In the genomic region with DNA sequence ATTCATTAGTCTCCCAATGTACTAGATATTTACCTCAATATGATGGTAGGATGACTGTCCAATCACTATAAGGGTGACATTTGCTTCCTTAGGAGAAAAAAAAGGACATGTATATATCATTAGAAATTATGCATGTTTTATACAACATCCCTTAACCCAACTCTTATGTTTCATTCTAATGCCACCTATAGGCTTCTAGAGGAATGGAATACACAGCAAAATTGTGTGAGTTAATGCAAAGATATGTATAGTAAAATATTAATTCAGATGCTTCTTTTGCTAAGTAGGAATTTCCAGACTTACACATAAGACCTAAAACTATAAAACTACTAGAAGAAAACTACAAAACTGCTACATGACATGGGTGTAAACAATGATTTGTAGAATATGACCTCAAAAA, we compare ENCODE assay signal across 9 cellular contexts. TPM values are rescaled to one million over a fixed set of nuclear protein-coding genes. Genes with fewer than 3 reads are reported as not detected.
DNase-seq lines count a peak whose midpoint lies in the region; ATAC-seq and TF ChIP-seq lines count a peak whose summit lies in the region.
"Had no signal": no experiment of that assay in that cellular context is flagged by ENCODE, and none has a peak within 500 bp of the region (broad histone marks: within the 10 kb centered on the region; RNA-seq: fewer than 3 reads in every experiment).

No MANE protein-coding gene starts in this region.

- CTCF ChIA-PET in activated CD8-positive, alpha-beta T cell treated with anti-CD3 and anti-CD28 coated beads for 36 hours (lab: Charles Lee): interaction anchor here (0.7 to 1.8 kb wide), 3 partner anchors 18 to 324 kb away, joined by 3 to 5 read pairs (median 3); no protein-coding TSS in a partner anchor
- CTCF ChIA-PET in activated CD8-positive, alpha-beta T cell treated with anti-CD3 and anti-CD28 coated beads, Interleukin-2, amount 10 ng/mL, durations not matched to agents 7 days and 5 days (lab: Charles Lee): no interaction called here

- H3K4me3 ChIP-seq in tibial nerve: no peak overlapping the region

- peaks cover 0 to 23% (median 6%) of the 10 kb centered on the region in 4 donors for H3K4me1 ChIP-seq in tibial nerve

- peaks cover 0 to 69% (median 0%) of the 10 kb centered on the region in 3 donors for H3K36me3 ChIP-seq in tibial nerve

- H3K36me3 Mint-ChIP-seq in activated CD8-positive, alpha-beta T cell treated with anti-CD3 and anti-CD28 coated beads for 36 hours (ENCODE audit: low read depth): peaks cover 3% of the 10 kb centered on the region
- no peaks in the 10 kb centered on the region for H3K36me3 Mint-ChIP-seq in activated CD8-positive, alpha-beta T cell treated with anti-CD3 and anti-CD28 coated beads, Interleukin-2, amount 10 ng/mL, durations not matched to agents 7 days and 5 days (ENCODE audit: low read depth)

- no peaks in the 10 kb centered on the region for H3K27me3 ChIP-seq in tibial nerve

- H3K27ac Mint-ChIP-seq in activated CD8-positive, alpha-beta T cell treated with anti-CD3 and anti-CD28 coated beads for 36 hours: no peak overlapping the region
- no peak overlapping the region for H3K27ac Mint-ChIP-seq in activated CD8-positive, alpha-beta T cell treated with anti-CD3 and anti-CD28 coated beads, Interleukin-2, amount 10 ng/mL, durations not matched to agents 7 days and 5 days

- TF ChIP-seq CTCF in activated CD8-positive, alpha-beta T cell treated with anti-CD3 and anti-CD28 coated beads for 36 hours (IDR thresholded peaks at IDR 0.05): peak; percentile 32
- peak in 1 of 5 experiments; percentile 24 for TF ChIP-seq CTCF in tibial nerve (IDR thresholded peaks at IDR 0.05)

- no peaks in the 10 kb centered on the region for H3K9me3 Mint-ChIP-seq in activated CD8-positive, alpha-beta T cell treated with anti-CD3 and anti-CD28 coated beads for 36 hours
- H3K9me3 Mint-ChIP-seq in activated CD8-positive, alpha-beta T cell treated with anti-CD3 and anti-CD28 coated beads, Interleukin-2, amount 10 ng/mL, durations not matched to agents 7 days and 5 days (ENCODE audit: insufficient read depth): no peaks in the 10 kb centered on the region

- H3K4me1 Mint-ChIP-seq in activated CD8-positive, alpha-beta T cell treated with anti-CD3 and anti-CD28 coated beads for 36 hours (ENCODE audit: low read depth): peaks cover 12% of the 10 kb centered on the region
- peaks cover 13% of the 10 kb centered on the region for H3K4me1 Mint-ChIP-seq in activated CD8-positive, alpha-beta T cell treated with anti-CD3 and anti-CD28 coated beads, Interleukin-2, amount 10 ng/mL, durations not matched to agents 7 days and 5 days (ENCODE audit: low read depth)

- no peak for DNase-seq in activated CD8-positive, alpha-beta T cell treated with anti-CD3 and anti-CD28 coated beads for 36 hours
- DNase-seq in activated CD8-positive, alpha-beta T cell treated with anti-CD3 and anti-CD28 coated beads, Interleukin-2, amount 10 ng/mL, durations not matched to agents 7 days and 5 days: no peak
- DNase-seq in NCI-H345 treated with DMSO at 0.1 percent for 48 hours (lab: John Stamatoyannopoulos, UW; ENCODE audit: unreplicated experiment) (peak; percentile 14), dermis blood vessel endothelial cell (peak; percentile 42), superior temporal gyrus (ENCODE audit: extremely low spot score) (peak; percentile 42), tibial nerve (ENCODE audit: low spot score in 2 of 2) (no peak)
- DNase-seq: activated T-cell treated with anti-CD3 and anti-CD28 coated beads, Interleukin-2, amount 50 U/mL, for 1 hour had no signal

- H3K9me3 ChIP-seq in tibial nerve: no peaks in the 10 kb centered on the region

- POLR2A ChIA-PET in activated CD8-positive, alpha-beta T cell treated with anti-CD3 and anti-CD28 coated beads for 36 hours (lab: Charles Lee): interaction anchor here (0.8 kb wide), 1 partner anchor 86 kb away, joined by 3 read pairs; no protein-coding TSS in a partner anchor
- POLR2A ChIA-PET in activated CD8-positive, alpha-beta T cell treated with anti-CD3 and anti-CD28 coated beads, Interleukin-2, amount 10 ng/mL, durations not matched to agents 7 days and 5 days (lab: Charles Lee): no interaction called here

- no peak overlapping the region for H3K27ac ChIP-seq in tibial nerve

- intact Hi-C loops in activated CD8-positive, alpha-beta T cell treated with anti-CD3 and anti-CD28 coated beads for 36 hours (cut with micrococcal nuclease): loop anchor here (5.0 kb wide), 2 partner anchors 204 to 324 kb away; no protein-coding TSS in a partner anchor

- TF ChIP-seq EP300 in tibial nerve (IDR thresholded peaks at IDR 0.05): no peak

- H3K27me3 Mint-ChIP-seq in activated CD8-positive, alpha-beta T cell treated with anti-CD3 and anti-CD28 coated beads for 36 hours: no peaks in the 10 kb centered on the region
- peaks cover 7% of the 10 kb centered on the region for H3K27me3 Mint-ChIP-seq in activated CD8-positive, alpha-beta T cell treated with anti-CD3 and anti-CD28 coated beads, Interleukin-2, amount 10 ng/mL, durations not matched to agents 7 days and 5 days (ENCODE audit: low read depth)

- no peak overlapping the region for H3K4me3 Mint-ChIP-seq in activated CD8-positive, alpha-beta T cell treated with anti-CD3 and anti-CD28 coated beads for 36 hours
- H3K4me3 Mint-ChIP-seq in activated CD8-positive, alpha-beta T cell treated with anti-CD3 and anti-CD28 coated beads, Interleukin-2, amount 10 ng/mL, durations not matched to agents 7 days and 5 days: no peak overlapping the region

- ATAC-seq in activated CD8-positive, alpha-beta T cell treated with anti-CD3 and anti-CD28 coated beads for 36 hours: no peak
- no peak for ATAC-seq in activated CD8-positive, alpha-beta T cell treated with anti-CD3 and anti-CD28 coated beads, Interleukin-2, amount 10 ng/mL, durations not matched to agents 7 days and 5 days
- ATAC-seq in GM18868 (IDR thresholded peaks at IDR 0.05; ENCODE audit: unreplicated experiment) (no peak), GM21786 (IDR thresholded peaks at IDR 0.05; ENCODE audit: unreplicated experiment) (no peak)

- no peak for TF ChIP-seq POLR2A in tibial nerve (IDR thresholded peaks at IDR 0.05)

RNA-seq across cellular contexts. Expression of a gene that starts 3.5 kb away (rescaled TPM):
- 1 to 10 TPM; 2.5 to 5.2 TPM for total RNA-seq in activated CD8-positive, alpha-beta T cell treated with anti-CD3 and anti-CD28 coated beads for 36 hours
- 1 to 10 TPM; 3.8 to 5.4 TPM for total RNA-seq in activated CD8-positive, alpha-beta T cell treated with anti-CD3 and anti-CD28 coated beads, Interleukin-2, amount 10 ng/mL, durations not matched to agents 7 days and 5 days
- total RNA-seq in dermis blood vessel endothelial cell: 18.0 and 22.5 TPM in 2 replicates
- 10 to 100 TPM; 14.9 to 52.7 (median 20.6) TPM for total RNA-seq in tibial nerve

RNA-seq across cellular contexts. Expression of a gene that starts 32.0 kb away (rescaled TPM):
- under 1 TPM; 0.27 to 0.54 TPM for total RNA-seq in activated CD8-positive, alpha-beta T cell treated with anti-CD3 and anti-CD28 coated beads for 36 hours
- under 1 TPM; 0.23 to 0.37 TPM for total RNA-seq in activated CD8-positive, alpha-beta T cell treated with anti-CD3 and anti-CD28 coated beads, Interleukin-2, amount 10 ng/mL, durations not matched to agents 7 days and 5 days
- 7.0 and 9.5 TPM in 2 replicates for total RNA-seq in dermis blood vessel endothelial cell
- total RNA-seq in tibial nerve: 10 to 100 TPM; 25.9 to 34.1 (median 27.6) TPM

Comparison
In these comparisons a context has a peak if more than half of its experiments do, and no peak if none do; other contexts are left out.
1. DNase-seq: peak in NCI-H345 treated with DMSO at 0.1 percent for 48 hours (single experiment), dermis blood vessel endothelial cell (single experiment) and superior temporal gyrus (single experiment); none in activated CD8-positive, alpha-beta T cell treated with anti-CD3 and anti-CD28 coated beads for 36 hours (single experiment), activated CD8-positive, alpha-beta T cell treated with anti-CD3 and anti-CD28 coated beads, Interleukin-2, amount 10 ng/mL, durations not matched to agents 7 days and 5 days (single experiment) and tibial nerve (0 of 2).